ENCODE assay signal across 1 cellular context in genomic region chr16:75494184-75494583, GRCh38.
TF ChIP-seq lines count a peak whose summit lies in the region.

No MANE protein-coding gene starts in this region.

TF ChIP-seq in HepG2, 621 proteins besides CTCF, POLR2A, EP300 and RAD21:
- TF ChIP-seq ATF7-NPFF (CRISPR knock-in tag; IDR thresholded peaks at IDR 0.05; ENCODE audit: low read depth) (no peak), ZNF564 (CRISPR knock-in tag; IDR thresholded peaks at IDR 0.05) (0 out of 2 replicates have a peak, but pooled peaks have one; percentile 5), ZNF629 (CRISPR knock-in tag; conservative IDR thresholded peaks at IDR 0.05) (peak; percentile 92), ZNF619 (CRISPR knock-in tag; IDR thresholded peaks at IDR 0.05) (no peak), ZNF451 (CRISPR knock-in tag; IDR thresholded peaks at IDR 0.05) (no peak), KDM1A (CRISPR knock-in tag; IDR thresholded peaks at IDR 0.05) (0 out of 2 replicates have a peak, but pooled peaks have one; percentile 45), REPIN1 (CRISPR knock-in tag; IDR thresholded peaks at IDR 0.05; ENCODE audit: borderline replicate concordance, low read depth) (no peak)
